In genomic region chr13:21569686-21570085, GRCh38 we compare ENCODE assay signal across 24 cellular contexts. TPM values are rescaled to one million over a fixed set of nuclear protein-coding genes. Genes with fewer than 3 reads are reported as not detected.
A peak's percentile ranks its signal among the peaks of the same experiment; 100 is the strongest.
DNase-seq lines count a peak whose midpoint lies in the region; ATAC-seq, FAIRE-seq and TF ChIP-seq lines count a peak whose summit lies in the region.
"Had no signal": no experiment of that assay in that cellular context is flagged by ENCODE, and none has a peak within 500 bp of the region (broad histone marks: within the 10 kb centered on the region; RNA-seq: fewer than 3 reads in every experiment).

No MANE protein-coding gene starts in this region.

- in situ Hi-C loops in K562 (cut with MboI), result no loop called here

- intact Hi-C loops in natural killer cell (cut with micrococcal nuclease), result no loop called here
- intact Hi-C loops in K562 (cut with micrococcal nuclease), result no loop called here
- intact Hi-C loops in aorta (cut with DNase I), result no loop called here
- intact Hi-C loops in PC-9 (cut with micrococcal nuclease; ENCODE audit: unreplicated experiment), result no loop called here

- no peaks in the 10 kb centered on the region for H3K27me3 Mint-ChIP-seq in natural killer cell (ENCODE audit: low read depth in 2 of 2)
- H3K27me3 Mint-ChIP-seq in natural killer cell treated with Interleukin-12 subunit alpha and Interleukin-12 subunit beta and Interleukin-15 and Interleukin-18, amount 100 ng/mL, for 72 hours, result no peaks in the 10 kb centered on the region
- H3K27me3 Mint-ChIP-seq: B cell; CD4-positive, CD25-positive, alpha-beta regulatory T cell had no signal

- ATAC-seq in natural killer cell, result peak; percentile 37 to 68 (median 62)
- no peak for ATAC-seq in natural killer cell treated with Interleukin-12 subunit alpha and Interleukin-12 subunit beta and Interleukin-15 and Interleukin-18, amount 100 ng/mL, for 72 hours
- ATAC-seq in K562, result no peak
- ATAC-seq in aorta (ENCODE audit: low FRiP score), result no peak
- ATAC-seq in HG03025 (IDR thresholded peaks at IDR 0.05; ENCODE audit: low FRiP score, unreplicated experiment), result no peak
- ATAC-seq: CD8-positive, alpha-beta T cell; GM23338; HCT116 had no signal

- H3K4me2 ChIP-seq in K562 (ENCODE audit: insufficient read depth, low read length), result no peak overlapping the region; the same call in 1 of the 2 replicates
- H3K4me2 ChIP-seq in keratinocyte (ENCODE audit: control insufficient read depth, extremely low read depth, insufficient read depth, low read depth, low read length), result no peak overlapping the region
- no peak overlapping the region for H3K4me2 ChIP-seq in PC-9
- H3K4me2 ChIP-seq: BLaER1, GM23338 had no signal

- H3K27me3 ChIP-seq in K562 (ENCODE audit: control insufficient read depth in 2 of 2, insufficient read depth in 2 of 2, low read length in 2 of 2), result no peaks in the 10 kb centered on the region
- no peaks in the 10 kb centered on the region for H3K27me3 ChIP-seq in keratinocyte (ENCODE audit: control insufficient read depth, extremely low read depth, insufficient read depth, low read length)
- H3K27me3 ChIP-seq in aorta (ENCODE audit: control insufficient read depth in 1 of 2, insufficient read depth in 2 of 2, low read length in 1 of 2), result no peaks in the 10 kb centered on the region
- H3K27me3 ChIP-seq in PC-9 (ENCODE audit: insufficient read depth, low read depth), result no peaks in the 10 kb centered on the region
- H3K27me3 ChIP-seq: BLaER1 had no signal

- WGBS in K562 (ENCODE audit: insufficient coverage, low coverage, missing lambda C conversion rate), result 2% methylated on average over 3 of the region's 3 CpGs
- WGBS in aorta, 2 donors, result 94% methylated on average over 3 of the region's 3 CpGs

- FAIRE-seq in K562 (lab: Jason Lieb, UNC) (no peak), keratinocyte (lab: Jason Lieb, UNC) (peak; percentile 41)
- FAIRE-seq: A204.1, GM12878, GM19239 had no signal

- H3K79me2 ChIP-seq in K562 (ENCODE audit: control insufficient read depth, insufficient read depth, low read length) (peaks cover 41% of the 10 kb centered on the region), keratinocyte (ENCODE audit: control insufficient read depth, insufficient read depth, low read length) (peaks cover 4% of the 10 kb centered on the region), PC-9 (ENCODE audit: low read depth) (no peaks in the 10 kb centered on the region; the same call in 1 of the 2 replicates)

- BruUV-seq in K562 (replicated peaks; lab: Mats Ljungman, UMichigan) (no TSS peak), PC-9 (replicated peaks; lab: Mats Ljungman, UMichigan) (no TSS peak)

- no peak for TF ChIP-seq RAD21 in K562 (CRISPR knock-in tag; conservative IDR thresholded peaks at IDR 0.05 in 1 of 2, IDR thresholded peaks at IDR 0.05 in 1 of 2)

- no peak for TF ChIP-seq EP300 in K562 (IDR thresholded peaks at IDR 0.05; ENCODE audit: low read length)

- no peaks in the 10 kb centered on the region for H3K36me3 Mint-ChIP-seq in natural killer cell
- peaks cover 9% of the 10 kb centered on the region for H3K36me3 Mint-ChIP-seq in natural killer cell treated with Interleukin-12 subunit alpha and Interleukin-12 subunit beta and Interleukin-15 and Interleukin-18, amount 100 ng/mL, for 72 hours

- TF ChIP-seq CTCF in natural killer cell (IDR thresholded peaks at IDR 0.05) (no peak), K562 (IDR thresholded peaks at IDR 0.05 in 2 of 3, conservative IDR thresholded peaks at IDR 0.05 in 1 of 3; ENCODE audit: insufficient read depth in 2 of 3, low read depth in 1 of 3, low read length in 3 of 3) (no peak), keratinocyte (optimal IDR thresholded peaks at IDR 0.05 in 1 of 3, IDR thresholded peaks at IDR 0.05 in 1 of 3, conservative IDR thresholded peaks at IDR 0.05 in 1 of 3; ENCODE audit: extremely low read depth in 1 of 3, insufficient read depth in 2 of 3, low read length in 3 of 3) (no peak), PC-9 (conservative IDR thresholded peaks at IDR 0.05) (no peak)

- peaks cover 11% of the 10 kb centered on the region; the same call in 1 of the 3 replicates for H3K36me3 ChIP-seq in K562 (ENCODE audit: control insufficient read depth, insufficient read depth, low read length)
- H3K36me3 ChIP-seq in keratinocyte (ENCODE audit: control insufficient read depth in 2 of 2, extremely low read depth in 1 of 2, insufficient read depth in 2 of 2, low read length in 2 of 2), result no peaks in the 10 kb centered on the region
- H3K36me3 ChIP-seq in aorta (ENCODE audit: control insufficient read depth in 1 of 2, insufficient read depth in 2 of 2, low read length in 1 of 2), result peaks cover 0 to 2% of the 10 kb centered on the region in 2 donors
- no peaks in the 10 kb centered on the region for H3K36me3 ChIP-seq in PC-9 (ENCODE audit: low read depth)

- H3K9ac ChIP-seq in K562 (ENCODE audit: insufficient read depth in 1 of 2, low read depth in 2 of 2, low read length in 2 of 2) (no peak overlapping the region), keratinocyte (ENCODE audit: control insufficient read depth, extremely low read depth, insufficient read depth, low read length) (no peak overlapping the region)
- H3K9ac ChIP-seq: BLaER1 had no signal

- H3K4me3 ChIP-seq in K562, result no peak overlapping the region
- no peak overlapping the region for H3K4me3 ChIP-seq in keratinocyte (ENCODE audit: control insufficient read depth in 2 of 3, extremely low read depth in 1 of 3, insufficient read depth in 2 of 3, low read depth in 1 of 3, low read length in 3 of 3)
- H3K4me3 ChIP-seq in aorta (ENCODE audit: low read length in 2 of 2), result no peak overlapping the region
- H3K4me3 ChIP-seq in PC-9, result no peak overlapping the region
- H3K4me3 ChIP-seq: BLaER1, GM12878, GM23338 had no signal

- CTCF ChIA-PET in K562 (lab: Yijun Ruan, JAX; ENCODE audit: low intra/inter-chr PET ratio) (interaction anchor here (0.6 kb wide), 1 partner anchor 10 kb away, joined by 4 read pairs; no protein-coding TSS in a partner anchor), PC-9 (lab: Charles Lee) (no interaction called here)

- no peaks in the 10 kb centered on the region for H3K9me2 ChIP-seq in PC-9 (ENCODE audit: insufficient read depth)

- H3K27ac ChIP-seq in K562 (ENCODE audit: extremely low read depth, low read depth, low read length), result peak overlapping the region; percentile 80; the same call in 1 of the 3 replicates
- H3K27ac ChIP-seq in keratinocyte (ENCODE audit: control insufficient read depth, insufficient read depth, low read length), result no peak overlapping the region
- H3K27ac ChIP-seq in aorta (ENCODE audit: low read depth in 1 of 2, low read length in 2 of 2), result no peak overlapping the region
- H3K27ac ChIP-seq in PC-9, result no peak overlapping the region
- H3K27ac ChIP-seq: 22Rv1, BLaER1, C4-2B had no signal

- H4K20me1 ChIP-seq in K562 (replicated peaks; ENCODE audit: control insufficient read depth, insufficient read depth, low read length) (no peaks in the 10 kb centered on the region), keratinocyte (ENCODE audit: control insufficient read depth, extremely low read depth, insufficient read depth, low read length) (no peaks in the 10 kb centered on the region), PC-9 (ENCODE audit: insufficient read depth) (no peaks in the 10 kb centered on the region; the same call in 1 of the 2 replicates)

- no peaks in the 10 kb centered on the region for H3K9me3 Mint-ChIP-seq in natural killer cell
- no peaks in the 10 kb centered on the region for H3K9me3 Mint-ChIP-seq in natural killer cell treated with Interleukin-12 subunit alpha and Interleukin-12 subunit beta and Interleukin-15 and Interleukin-18, amount 100 ng/mL, for 72 hours
- H3K9me3 Mint-ChIP-seq: CD8-positive, alpha-beta T cell; GM23338; H9 had no signal

- no peaks in the 10 kb centered on the region for H3F3A ChIP-seq in PC-9 (ENCODE audit: insufficient read depth, low read depth)

- DNase-seq in natural killer cell, result no peak
- no peak for DNase-seq in natural killer cell treated with Interleukin-12 subunit alpha and Interleukin-12 subunit beta and Interleukin-15 and Interleukin-18, amount 100 ng/mL, for 72 hours (ENCODE audit: low spot score)
- no peak for DNase-seq in K562 (ENCODE audit: extremely low read depth in 1 of 4, low spot score in 3 of 4)
- DNase-seq in keratinocyte (ENCODE audit: low read depth, low spot score), result no peak
- no peak for DNase-seq in aorta
- no peak for DNase-seq in PC-9
- no peak for DNase-seq in dedifferentiated amniotic fluid mesenchymal stem cell (ENCODE audit: extremely low spot score)
- DNase-seq: Caco-2; CD4-positive, CD25-positive, alpha-beta regulatory T cell; CD8-positive, alpha-beta T cell; DMS153; EL; GDM1; H9 had no signal

- H3K9me1 ChIP-seq in K562 (ENCODE audit: control insufficient read depth, insufficient read depth, low read length), result no peaks in the 10 kb centered on the region
- H3K9me1 ChIP-seq in keratinocyte (ENCODE audit: control insufficient read depth, extremely low read depth, insufficient read depth, low read length), result no peaks in the 10 kb centered on the region

- dilution Hi-C loops in keratinocyte (cut with MboI; ENCODE audit: extremely low pct_ligation_motif_present, low sequenced_read_pairs), result no loop called here

- TF ChIP-seq POLR2A in K562 (conservative IDR thresholded peaks at IDR 0.05), result no peak

- POLR2A ChIA-PET in K562 (lab: Yijun Ruan, JAX), result interaction anchor here (2.1 kb wide), 1 partner anchor 7 kb away, joined by 4 read pairs; no protein-coding TSS in a partner anchor
- POLR2A ChIA-PET in PC-9 (lab: Charles Lee; ENCODE audit: unreplicated experiment), result no interaction called here

- H2AFZ ChIP-seq in K562 (ENCODE audit: low read depth, low read length), result no peak overlapping the region
- H2AFZ ChIP-seq in keratinocyte (ENCODE audit: control insufficient read depth, low read length), result no peak overlapping the region
- no peak overlapping the region for H2AFZ ChIP-seq in PC-9
- H2AFZ ChIP-seq: GM23338 had no signal

- H3K4me1 Mint-ChIP-seq in natural killer cell, result peaks cover 44 to 51% of the 10 kb centered on the region in 2 donors
- peaks cover 32 to 39% of the 10 kb centered on the region in 2 donors for H3K4me1 Mint-ChIP-seq in natural killer cell treated with Interleukin-12 subunit alpha and Interleukin-12 subunit beta and Interleukin-15 and Interleukin-18, amount 100 ng/mL, for 72 hours (ENCODE audit: low read depth in 2 of 2)

- H3K4me3 Mint-ChIP-seq in natural killer cell, result no peak overlapping the region
- H3K4me3 Mint-ChIP-seq in natural killer cell treated with Interleukin-12 subunit alpha and Interleukin-12 subunit beta and Interleukin-15 and Interleukin-18, amount 100 ng/mL, for 72 hours, result no peak overlapping the region
- H3K4me3 Mint-ChIP-seq: B cell; CD4-positive, CD25-positive, alpha-beta regulatory T cell; CD8-positive, alpha-beta T cell; GM23338; H9 had no signal

- peak overlapping the region in 1 of 2 donors; percentile 4 for H3K27ac Mint-ChIP-seq in natural killer cell
- H3K27ac Mint-ChIP-seq in natural killer cell treated with Interleukin-12 subunit alpha and Interleukin-12 subunit beta and Interleukin-15 and Interleukin-18, amount 100 ng/mL, for 72 hours, result no peak overlapping the region
- H3K27ac Mint-ChIP-seq: GM23338, H9 had no signal

- peaks cover 6 to 40% of the 10 kb centered on the region in 2 experiments for H3K4me1 ChIP-seq in K562 (replicated peaks in 1 of 2; ENCODE audit: control insufficient read depth in 2 of 2, insufficient read depth in 2 of 2, low read length in 2 of 2)
- no peaks in the 10 kb centered on the region for H3K4me1 ChIP-seq in keratinocyte (ENCODE audit: control insufficient read depth, extremely low read depth, insufficient read depth, low read length)
- no peaks in the 10 kb centered on the region for H3K4me1 ChIP-seq in aorta (ENCODE audit: control insufficient read depth in 1 of 2, insufficient read depth in 2 of 2, low read length in 2 of 2)
- H3K4me1 ChIP-seq in PC-9 (replicated peaks; ENCODE audit: insufficient read depth), result no peaks in the 10 kb centered on the region
- H3K4me1 ChIP-seq: BLaER1, Caco-2 had no signal

- no peaks in the 10 kb centered on the region for H3K9me3 ChIP-seq in K562 (replicated peaks; ENCODE audit: control insufficient read depth, insufficient read depth, low read depth, low read length)
- H3K9me3 ChIP-seq in keratinocyte (ENCODE audit: control insufficient read depth, low read depth, low read length), result no peaks in the 10 kb centered on the region
- H3K9me3 ChIP-seq in aorta (ENCODE audit: control insufficient read depth, low read length), result no peaks in the 10 kb centered on the region
- no peaks in the 10 kb centered on the region for H3K9me3 ChIP-seq in PC-9 (ENCODE audit: insufficient read depth, low read depth)
- H3K9me3 ChIP-seq: BLaER1, Caco-2 had no signal

RNA-seq across cellular contexts. Expression of gene MICU2, which starts 34.3 kb away (rescaled TPM):
- 10 to 100 TPM; 40.2 to 47.1 (median 41.4) TPM for total RNA-seq in natural killer cell
- total RNA-seq in natural killer cell treated with Interleukin-12 subunit alpha and Interleukin-12 subunit beta and Interleukin-15 and Interleukin-18, amount 100 ng/mL, for 72 hours, result 10 to 100 TPM; 30.5 to 35.0 TPM
- 12.3 and 26.1 TPM in 2 replicates for total RNA-seq in K562 (2011; cell fraction: chromatin; rRNA removed; ENCODE audit: low replicate concordance)
- total RNA-seq in K562 (2011; cell fraction: nucleolus; rRNA removed), result 7.3 and 9.6 TPM in 2 replicates
- 11.8 and 15.7 TPM in 2 replicates for total RNA-seq in K562 (2011; cell fraction: nucleoplasm; rRNA removed)
- 41.8 and 64.7 TPM in 2 replicates for total RNA-seq in K562 (2014; rRNA removed)
- 41.6 and 44.3 TPM in 2 replicates for total RNA-seq in K562 (2014; rRNA removed; fragmentation: Illumina TruSeq; extraction: Trizol)
- total RNA-seq in K562 (2015; rRNA removed; fragmentation: Illumina TruSeq; extraction: Trizol), result 37.0 and 39.2 TPM in 2 replicates
- total RNA-seq in K562 (2021), result 21.3 and 23.0 TPM in 2 replicates
- polyA plus RNA-seq in K562 (2011; rRNA removed), result 24.8 and 33.4 TPM in 2 replicates
- 22.0 and 28.8 TPM in 2 replicates for polyA plus RNA-seq in K562 (2011; cell fraction: cytosol; rRNA removed)
- 12.5 and 12.6 TPM in 2 replicates for polyA plus RNA-seq in K562 (2011; cell fraction: nucleus; rRNA removed)
- polyA plus RNA-seq in K562 (2012), result 23.9 and 25.0 TPM in 2 replicates
- polyA plus RNA-seq in K562 (2014; fragmentation: Illumina TruSeq; extraction: Trizol), result 27.8 and 29.5 TPM in 2 replicates
- 1 to 10 TPM; 9.1 to 9.8 TPM for polyA plus RNA-seq in K562 (2014; fragmentation: Nextera tagmentation; extraction: Ambion mirVana)
- 34.7 and 39.4 TPM in 2 replicates for polyA plus RNA-seq in K562 (2014; rRNA removed)
- polyA minus RNA-seq in K562 (2011; rRNA and poly(A)+ RNA removed), result 16.5 and 24.0 TPM in 2 replicates
- polyA minus RNA-seq in K562 (2011; cell fraction: cytosol; rRNA and poly(A)+ RNA removed), result 8.3 and 14.9 TPM in 2 replicates
- polyA minus RNA-seq in K562 (2011; cell fraction: nucleus; rRNA and poly(A)+ RNA removed), result 16.8 and 17.0 TPM in 2 replicates
- 28.9 to 42.9 TPM (median 29.6 TPM) in 3 replicates for polyA plus RNA-seq in keratinocyte
- polyA plus RNA-seq in keratinocyte (2011; ENCODE audit: low read depth), result 79.0 TPM
- polyA plus RNA-seq in keratinocyte (2011; cell fraction: cytosol; rRNA removed), result 22.4 and 44.8 TPM in 2 replicates
- 37.0 and 50.9 TPM in 2 replicates for polyA plus RNA-seq in keratinocyte (2011; cell fraction: nucleus; rRNA removed)
- polyA plus RNA-seq in keratinocyte (2012; ENCODE audit: low replicate concordance), result 20.3 and 25.4 TPM in 2 replicates
- 2.4 to 13.4 TPM (median 8.6 TPM) in 3 replicates for polyA minus RNA-seq in keratinocyte
- 38.8 TPM for polyA minus RNA-seq in keratinocyte (2011; cell fraction: cytosol; rRNA and poly(A)+ RNA removed)
- polyA minus RNA-seq in keratinocyte (2011; cell fraction: nucleus; rRNA and poly(A)+ RNA removed), result 14.9 and 23.9 TPM in 2 replicates
- total RNA-seq in aorta, result 10 to 100 TPM; 27.5 to 28.9 TPM
- 10 to 100 TPM; 31.5 to 31.9 TPM for polyA plus RNA-seq in aorta
- total RNA-seq in PC-9 (2021), result 17.0 and 18.3 TPM in 2 replicates

Comparison
In these comparisons a context has a peak if more than half of its experiments do, and no peak if none do; other contexts are left out.
1. ATAC-seq: peak in natural killer cell (3 of 3); none in natural killer cell treated with Interleukin-12 subunit alpha and Interleukin-12 subunit beta and Interleukin-15 and Interleukin-18, amount 100 ng/mL, for 72 hours (0 of 2), K562 (single experiment), aorta (single experiment) and HG03025 (single experiment).